8 cellular contexts compared by ENCODE assay signal in the genomic region with DNA sequence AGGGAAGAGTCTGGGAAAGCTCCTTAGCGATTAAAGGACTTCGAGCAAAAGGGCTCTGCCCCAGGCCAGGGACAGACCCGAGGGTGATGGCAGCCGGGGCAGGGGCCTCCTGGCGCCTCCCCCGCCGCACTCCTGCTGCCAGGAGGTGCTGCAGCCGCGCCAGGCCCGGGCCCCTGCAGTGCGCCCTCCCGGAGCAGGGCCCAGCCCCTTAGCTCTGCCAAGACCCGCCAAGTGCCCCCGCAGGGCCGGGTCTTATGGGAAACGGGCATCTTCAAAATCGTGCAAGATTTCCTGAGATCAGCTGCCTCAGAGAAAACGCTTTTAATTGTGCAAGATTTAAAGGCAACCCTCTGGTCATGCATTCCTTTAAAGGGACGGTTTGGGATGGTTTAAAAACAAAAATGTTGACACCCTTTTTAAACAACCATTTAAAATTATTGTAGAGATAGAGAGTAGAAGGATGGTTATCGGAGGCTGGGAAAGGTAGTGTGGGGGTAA. TPM values are rescaled to one million over a fixed set of nuclear protein-coding genes. Genes with fewer than 3 reads are reported as not detected.
DNase-seq lines count a peak whose midpoint lies in the region; ATAC-seq and TF ChIP-seq lines count a peak whose summit lies in the region.

No MANE protein-coding gene starts in this region.

- H3K36me3 Mint-ChIP-seq in activated naive CD8-positive, alpha-beta T cell treated with anti-CD3 and anti-CD28 coated beads, Interleukin-2, amount 50 U/mL, for 24 hours (ENCODE audit: low read depth) = peaks cover 2% of the 10 kb centered on the region

- no peak overlapping the region for H3K27ac ChIP-seq in iPS-18a (ENCODE audit: low read length)
- H3K27ac ChIP-seq in spleen = peak overlapping the region; percentile 72 to 92 (median 86)

- no peaks in the 10 kb centered on the region for H3K9me3 Mint-ChIP-seq in activated naive CD8-positive, alpha-beta T cell treated with anti-CD3 and anti-CD28 coated beads, Interleukin-2, amount 50 U/mL, for 24 hours

- no peak for TF ChIP-seq CTCF in spleen (IDR thresholded peaks at IDR 0.05 in 8 of 11, conservative IDR thresholded peaks at IDR 0.05 in 3 of 11)

- H3K27me3 ChIP-seq in iPS-18a (ENCODE audit: control insufficient read depth, insufficient read depth, low read length) (peaks cover 6% of the 10 kb centered on the region), spleen (replicated peaks in 1 of 7) (no peaks in the 10 kb centered on the region)

- peak; percentile 58 for ATAC-seq in GM19455 (IDR thresholded peaks at IDR 0.05; ENCODE audit: unreplicated experiment)
- ATAC-seq in HG03521 (IDR thresholded peaks at IDR 0.05; ENCODE audit: unreplicated experiment) = peak; percentile 36
- peak; percentile 2 for ATAC-seq in activated naive CD8-positive, alpha-beta T cell treated with anti-CD3 and anti-CD28 coated beads, Interleukin-2, amount 50 U/mL, for 24 hours

- H3K4me1 Mint-ChIP-seq in activated naive CD8-positive, alpha-beta T cell treated with anti-CD3 and anti-CD28 coated beads, Interleukin-2, amount 50 U/mL, for 24 hours = peaks cover 32% of the 10 kb centered on the region

- 7 to 37% (median 8%) methylated on average over 4 to 20 of the region's 20 CpGs for WGBS in spleen, 5 donors

- peaks cover 4% of the 10 kb centered on the region for H3K36me3 ChIP-seq in iPS-18a (ENCODE audit: control insufficient read depth, low read depth, low read length)
- H3K36me3 ChIP-seq in spleen = peaks cover 0 to 8% (median 0%) of the 10 kb centered on the region in 6 donors

- no peak for TF ChIP-seq POLR2A in spleen (IDR thresholded peaks at IDR 0.05)

- peak overlapping the region; percentile 75 for H3K4me3 Mint-ChIP-seq in activated naive CD8-positive, alpha-beta T cell treated with anti-CD3 and anti-CD28 coated beads, Interleukin-2, amount 50 U/mL, for 24 hours

- H3K4me3 ChIP-seq in iPS-18a (ENCODE audit: low read length) (peak overlapping the region; percentile 69), spleen (peak overlapping the region; percentile 68 to 82 (median 70))

- H3K27me3 Mint-ChIP-seq in activated naive CD8-positive, alpha-beta T cell treated with anti-CD3 and anti-CD28 coated beads, Interleukin-2, amount 50 U/mL, for 24 hours = peaks cover 15% of the 10 kb centered on the region

- intact Hi-C loops in spleen (cut with DNase I; ENCODE audit: low total_unique reads) = loop anchor here (5.0 kb wide), 1 partner anchor 115 kb away; a partner anchor contains a TSS

- DNase-seq in COLO829 (ENCODE audit: low spot score) (peak; percentile 26), spleen (peak; percentile 87), dermis blood vessel endothelial cell (no peak), cerebellar cortex (ENCODE audit: low spot score) (no peak)
- DNase-seq in activated naive CD8-positive, alpha-beta T cell treated with anti-CD3 and anti-CD28 coated beads, Interleukin-2, amount 50 U/mL, for 24 hours = no peak

- H3K27ac Mint-ChIP-seq in activated naive CD8-positive, alpha-beta T cell treated with anti-CD3 and anti-CD28 coated beads, Interleukin-2, amount 50 U/mL, for 24 hours = no peak overlapping the region

- H3K4me1 ChIP-seq in iPS-18a (ENCODE audit: control insufficient read depth, low read depth, low read length) (peaks cover 12% of the 10 kb centered on the region), spleen (peaks cover 0 to 39% (median 26%) of the 10 kb centered on the region in 6 donors)

- H3K9me3 ChIP-seq in iPS-18a (ENCODE audit: control insufficient read depth, low read depth, low read length) (no peaks in the 10 kb centered on the region), spleen (no peaks in the 10 kb centered on the region)

- peak overlapping the region; percentile 0 for H3K9ac ChIP-seq in iPS-18a (ENCODE audit: low read length)

RNA-seq across cellular contexts. Expression of a gene that starts 52.4 kb away (rescaled TPM):
- total RNA-seq in spleen (1 to 10 TPM; 4.6 to 10.0 (median 6.8) TPM), dermis blood vessel endothelial cell (7.0 and 9.5 TPM in 2 replicates)
- polyA plus RNA-seq in spleen = 1 to 10 TPM; 1.3 to 2.3 (median 1.3) TPM

Comparison
In these comparisons a context has a peak if more than half of its experiments do, and no peak if none do; other contexts are left out.
1. DNase-seq: peak in COLO829 (single experiment) and spleen (single experiment); none in activated naive CD8-positive, alpha-beta T cell treated with anti-CD3 and anti-CD28 coated beads, Interleukin-2, amount 50 U/mL, for 24 hours (single experiment), dermis blood vessel endothelial cell (single experiment) and cerebellar cortex (single experiment).
2. ATAC-seq: peak in every context shown above with its lines; median percentile 58 in GM19455; 36 in HG03521; 2 in activated naive CD8-positive, alpha-beta T cell treated with anti-CD3 and anti-CD28 coated beads, Interleukin-2, amount 50 U/mL, for 24 hours.